ENCODE assay signal across 1 cellular context in genomic region chr16:21117567-21117966, GRCh38.
TF ChIP-seq lines count a peak whose summit lies in the region.

No MANE protein-coding gene starts in this region.

TF ChIP-seq in GM23338, 12 proteins besides CTCF, POLR2A, EP300 and RAD21 (continued from another document):
- TF ChIP-seq REST (IDR thresholded peaks at IDR 0.05; ENCODE audit: unreplicated experiment): no peak
- no peak for TF ChIP-seq ZNF331 (CRISPR knock-in tag; IDR thresholded peaks at IDR 0.05; ENCODE audit: low read depth)
- no peak for TF ChIP-seq JUNB (IDR thresholded peaks at IDR 0.05; ENCODE audit: unreplicated experiment)
- no peak for TF ChIP-seq ZNF462 (CRISPR knock-in tag; IDR thresholded peaks at IDR 0.05)
- TF ChIP-seq EZH2 (IDR thresholded peaks at IDR 0.05; ENCODE audit: low read depth, unreplicated experiment): no peak
- no peak for TF ChIP-seq EZH2phosphoT487 (IDR thresholded peaks at IDR 0.05; ENCODE audit: unreplicated experiment)
TF ChIP-seq in GM23338: peak in this region for 0.
